ENCODE assay signal across 15 cellular contexts in the genomic region with DNA sequence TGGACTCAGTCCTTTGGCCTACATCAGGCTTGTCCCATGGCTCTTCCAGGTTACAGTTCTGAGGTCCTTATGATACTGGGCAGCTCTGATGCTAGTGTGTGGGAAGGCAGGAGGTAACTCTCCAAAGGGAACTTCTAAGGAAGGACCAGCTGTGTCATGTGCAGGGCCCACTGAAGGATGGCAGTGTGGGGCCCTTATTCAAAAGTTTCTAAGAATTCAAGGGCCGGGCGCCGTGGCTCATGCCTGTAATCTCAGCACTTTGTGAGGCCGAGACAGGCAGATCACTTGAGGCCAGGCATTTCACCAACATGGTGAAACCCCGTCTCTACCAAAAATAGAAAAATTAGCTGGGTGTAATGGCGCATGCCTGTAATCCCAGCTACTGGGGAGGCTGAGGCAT.
A peak's percentile ranks its signal among the peaks of the same experiment; 100 is the strongest.
DNase-seq lines count a peak whose midpoint lies in the region; ATAC-seq and TF ChIP-seq lines count a peak whose summit lies in the region.
"Had no signal": no experiment of that assay in that cellular context is flagged by ENCODE, and none has a peak within 500 bp of the region (broad histone marks: within the 10 kb centered on the region; RNA-seq: fewer than 3 reads in every experiment).

No MANE protein-coding gene starts in this region.

- H3K27ac Mint-ChIP-seq in T-helper 17 cell (peak overlapping the region; percentile 75), osteocyte (ENCODE audit: unreplicated experiment) (peak overlapping the region; percentile 88), type B pancreatic cell (peak overlapping the region; percentile 53)
- H3K27ac Mint-ChIP-seq: CD4-positive, alpha-beta memory T cell; HFFc6 had no signal

- no peak overlapping the region for H3K27ac ChIP-seq in mesenchymal stem cell (ENCODE audit: low read length, poor library complexity, severe bottlenecking)

- no peak for TF ChIP-seq CTCF in osteocyte (IDR thresholded peaks at IDR 0.05)
- TF ChIP-seq CTCF in type B pancreatic cell (conservative IDR thresholded peaks at IDR 0.05): no peak

- no peak overlapping the region for H3K4me3 ChIP-seq in mesenchymal stem cell (ENCODE audit: insufficient read depth in 1 of 2, low read depth in 1 of 2, low read length in 2 of 2)

- no peak for ATAC-seq in T-helper 17 cell
- ATAC-seq in sciatic nerve: no peak
- ATAC-seq in GM21360 (IDR thresholded peaks at IDR 0.05; ENCODE audit: unreplicated experiment): no peak
- no peak for ATAC-seq in SK-N-SH treated with all-trans-retinoic acid at 6 μM for 48 hours

- H3K9me3 ChIP-seq in T-helper 17 cell (ENCODE audit: control insufficient read depth, low read length, poor library complexity, severe bottlenecking) (no peaks in the 10 kb centered on the region), mesenchymal stem cell (ENCODE audit: control insufficient read depth, low read length) (no peaks in the 10 kb centered on the region)

- no peak overlapping the region for H4K91ac ChIP-seq in mesenchymal stem cell (ENCODE audit: low read length)

- no peaks in the 10 kb centered on the region for H3K9me3 Mint-ChIP-seq in osteocyte (ENCODE audit: unreplicated experiment)
- peaks cover 6% of the 10 kb centered on the region for H3K9me3 Mint-ChIP-seq in type B pancreatic cell
- H3K9me3 Mint-ChIP-seq: CD4-positive, alpha-beta memory T cell; H9; HFFc6 had no signal

- DNase-seq in T-helper 17 cell: no peak
- no peak for DNase-seq in mesenchymal stem cell
- DNase-seq in osteocyte (ENCODE audit: extremely low spot score, unreplicated experiment): no peak
- no peak for DNase-seq in type B pancreatic cell (ENCODE audit: extremely low spot score, unreplicated experiment)
- no peak for DNase-seq in sciatic nerve (ENCODE audit: low spot score)
- DNase-seq in activated T-cell treated with anti-CD3 and anti-CD28 coated beads, Interleukin-2, amount 50 U/mL, for 1 hour: no peak
- DNase-seq: C1 segment of cervical spinal cord; Calu3; CD4-positive, alpha-beta memory T cell; COR-L47; DMS79 treated with DMSO at 0.1 percent for 48 hours; HFFc6 had no signal

- H3K14ac ChIP-seq in mesenchymal stem cell (ENCODE audit: low read length in 2 of 2): no peak overlapping the region

- peaks cover 15% of the 10 kb centered on the region for H3K4me1 ChIP-seq in mesenchymal stem cell (ENCODE audit: control insufficient read depth, insufficient read depth, low read depth, low read length)

- H3K4me1 Mint-ChIP-seq in T-helper 17 cell (no peaks in the 10 kb centered on the region), osteocyte (ENCODE audit: unreplicated experiment) (peaks cover 41% of the 10 kb centered on the region), type B pancreatic cell (ENCODE audit: unreplicated experiment) (peaks cover 19% of the 10 kb centered on the region)
- H3K4me1 Mint-ChIP-seq: CD4-positive, alpha-beta memory T cell had no signal

- H3K27me3 ChIP-seq in mesenchymal stem cell (ENCODE audit: control insufficient read depth in 1 of 2, insufficient read depth in 1 of 2, low read length in 2 of 2): no peaks in the 10 kb centered on the region

- H3K79me1 ChIP-seq in mesenchymal stem cell (replicated peaks; ENCODE audit: low read length, poor library complexity, severe bottlenecking): peaks cover 1% of the 10 kb centered on the region

- no peaks in the 10 kb centered on the region for H3K36me3 ChIP-seq in mesenchymal stem cell (ENCODE audit: control insufficient read depth in 1 of 2, insufficient read depth in 2 of 2, low read depth in 1 of 2, low read length in 2 of 2)

- H3K4me2 ChIP-seq in mesenchymal stem cell (ENCODE audit: low read length, poor library complexity, severe bottlenecking): no peak overlapping the region

- no peak overlapping the region for H2BK15ac ChIP-seq in mesenchymal stem cell (ENCODE audit: low read depth, poor library complexity, severe bottlenecking)

- intact Hi-C loops in sciatic nerve (cut with DNase I): no loop called here

- WGBS in mesenchymal stem cell: 97% methylated on average over 6 of the region's 6 CpGs

- H3K4me3 Mint-ChIP-seq in T-helper 17 cell (no peak overlapping the region), osteocyte (ENCODE audit: unreplicated experiment) (no peak overlapping the region), type B pancreatic cell (peak overlapping the region; percentile 34)
- H3K4me3 Mint-ChIP-seq: CD4-positive, alpha-beta memory T cell; H9; HFFc6 had no signal

- H3K36me3 Mint-ChIP-seq in T-helper 17 cell (ENCODE audit: low read depth): no peaks in the 10 kb centered on the region
- H3K36me3 Mint-ChIP-seq in osteocyte (ENCODE audit: unreplicated experiment): peaks cover 3% of the 10 kb centered on the region
- H3K36me3 Mint-ChIP-seq in type B pancreatic cell: no peaks in the 10 kb centered on the region
- H3K36me3 Mint-ChIP-seq: CD4-positive, alpha-beta memory T cell had no signal

- H3K9ac ChIP-seq in mesenchymal stem cell (ENCODE audit: low read length): no peak overlapping the region

- no peak overlapping the region for H2BK5ac ChIP-seq in mesenchymal stem cell (ENCODE audit: low read depth, low read length, poor library complexity, severe bottlenecking)

- no peak overlapping the region for H2BK12ac ChIP-seq in mesenchymal stem cell (ENCODE audit: low read length in 2 of 2)

- peak overlapping the region; percentile 18 for H2AK5ac ChIP-seq in mesenchymal stem cell (ENCODE audit: low read length, severe bottlenecking)

- H4K8ac ChIP-seq in mesenchymal stem cell (ENCODE audit: low read length): no peak overlapping the region

- no peak overlapping the region for H3K18ac ChIP-seq in mesenchymal stem cell (ENCODE audit: low read depth in 1 of 2, low read length in 2 of 2)

- no peak overlapping the region for H3K4ac ChIP-seq in mesenchymal stem cell (ENCODE audit: low read depth in 1 of 2, low read length in 2 of 2)

- H2AFZ ChIP-seq in mesenchymal stem cell (ENCODE audit: low read depth, low read length): no peak overlapping the region

- H2BK120ac ChIP-seq in mesenchymal stem cell (ENCODE audit: low read depth, low read length): no peak overlapping the region

- H3K27me3 Mint-ChIP-seq in T-helper 17 cell: peaks cover 25% of the 10 kb centered on the region
- H3K27me3 Mint-ChIP-seq in osteocyte (ENCODE audit: unreplicated experiment): no peaks in the 10 kb centered on the region
- H3K27me3 Mint-ChIP-seq in type B pancreatic cell: no peaks in the 10 kb centered on the region

- no peak overlapping the region for H3K23ac ChIP-seq in mesenchymal stem cell (ENCODE audit: low read length in 2 of 2)

TF ChIP-seq in SK-N-SH treated with all-trans-retinoic acid at 6 μM for 48 hours, 23 proteins besides CTCF, POLR2A, EP300 and RAD21 (continues in another document):
- TF ChIP-seq ZNF8 (CRISPR knock-in tag; IDR thresholded peaks at IDR 0.05) (no peak), BACH2 (CRISPR knock-in tag; IDR thresholded peaks at IDR 0.05; ENCODE audit: borderline replicate concordance) (no peak), TOX (CRISPR knock-in tag; IDR thresholded peaks at IDR 0.05; ENCODE audit: borderline replicate concordance) (no peak), ESRRG (CRISPR knock-in tag; IDR thresholded peaks at IDR 0.05) (no peak), ZFP30 (CRISPR knock-in tag; IDR thresholded peaks at IDR 0.05) (no peak), PPARA (CRISPR knock-in tag; IDR thresholded peaks at IDR 0.05; ENCODE audit: borderline replicate concordance) (no peak), RARB (CRISPR knock-in tag; IDR thresholded peaks at IDR 0.05) (no peak), ZNF565 (CRISPR knock-in tag; conservative IDR thresholded peaks at IDR 0.05; ENCODE audit: low read depth) (no peak), ARNTL (CRISPR knock-in tag; IDR thresholded peaks at IDR 0.05; ENCODE audit: borderline replicate concordance, low read depth) (no peak), TCF4 (CRISPR knock-in tag; IDR thresholded peaks at IDR 0.05; ENCODE audit: borderline replicate concordance) (no peak)
- TF ChIP-seq, protein P1, sequence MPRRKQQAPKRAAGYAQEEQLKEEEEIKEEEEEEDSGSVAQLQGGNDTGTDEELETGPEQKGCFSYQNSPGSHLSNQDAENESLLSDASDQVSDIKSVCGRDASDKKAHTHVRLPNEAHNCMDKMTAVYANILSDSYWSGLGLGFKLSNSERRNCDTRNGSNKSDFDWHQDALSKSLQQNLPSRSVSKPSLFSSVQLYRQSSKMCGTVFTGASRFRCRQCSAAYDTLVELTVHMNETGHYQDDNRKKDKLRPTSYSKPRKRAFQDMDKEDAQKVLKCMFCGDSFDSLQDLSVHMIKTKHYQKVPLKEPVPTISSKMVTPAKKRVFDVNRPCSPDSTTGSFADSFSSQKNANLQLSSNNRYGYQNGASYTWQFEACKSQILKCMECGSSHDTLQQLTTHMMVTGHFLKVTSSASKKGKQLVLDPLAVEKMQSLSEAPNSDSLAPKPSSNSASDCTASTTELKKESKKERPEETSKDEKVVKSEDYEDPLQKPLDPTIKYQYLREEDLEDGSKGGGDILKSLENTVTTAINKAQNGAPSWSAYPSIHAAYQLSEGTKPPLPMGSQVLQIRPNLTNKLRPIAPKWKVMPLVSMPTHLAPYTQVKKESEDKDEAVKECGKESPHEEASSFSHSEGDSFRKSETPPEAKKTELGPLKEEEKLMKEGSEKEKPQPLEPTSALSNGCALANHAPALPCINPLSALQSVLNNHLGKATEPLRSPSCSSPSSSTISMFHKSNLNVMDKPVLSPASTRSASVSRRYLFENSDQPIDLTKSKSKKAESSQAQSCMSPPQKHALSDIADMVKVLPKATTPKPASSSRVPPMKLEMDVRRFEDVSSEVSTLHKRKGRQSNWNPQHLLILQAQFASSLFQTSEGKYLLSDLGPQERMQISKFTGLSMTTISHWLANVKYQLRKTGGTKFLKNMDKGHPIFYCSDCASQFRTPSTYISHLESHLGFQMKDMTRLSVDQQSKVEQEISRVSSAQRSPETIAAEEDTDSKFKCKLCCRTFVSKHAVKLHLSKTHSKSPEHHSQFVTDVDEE (CRISPR knock-in tag; IDR thresholded peaks at IDR 0.05): no peak
- TF ChIP-seq, protein P2, sequence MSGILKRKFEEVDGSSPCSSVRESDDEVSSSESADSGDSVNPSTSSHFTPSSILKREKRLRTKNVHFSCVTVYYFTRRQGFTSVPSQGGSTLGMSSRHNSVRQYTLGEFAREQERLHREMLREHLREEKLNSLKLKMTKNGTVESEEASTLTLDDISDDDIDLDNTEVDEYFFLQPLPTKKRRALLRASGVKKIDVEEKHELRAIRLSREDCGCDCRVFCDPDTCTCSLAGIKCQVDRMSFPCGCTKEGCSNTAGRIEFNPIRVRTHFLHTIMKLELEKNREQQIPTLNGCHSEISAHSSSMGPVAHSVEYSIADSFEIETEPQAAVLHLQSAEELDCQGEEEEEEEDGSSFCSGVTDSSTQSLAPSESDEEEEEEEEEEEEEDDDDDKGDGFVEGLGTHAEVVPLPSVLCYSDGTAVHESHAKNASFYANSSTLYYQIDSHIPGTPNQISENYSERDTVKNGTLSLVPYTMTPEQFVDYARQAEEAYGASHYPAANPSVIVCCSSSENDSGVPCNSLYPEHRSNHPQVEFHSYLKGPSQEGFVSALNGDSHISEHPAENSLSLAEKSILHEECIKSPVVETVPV (CRISPR knock-in tag; IDR thresholded peaks at IDR 0.05): no peak
